Comparison of ENCODE assay signal across 1 cellular context in the genomic region with DNA sequence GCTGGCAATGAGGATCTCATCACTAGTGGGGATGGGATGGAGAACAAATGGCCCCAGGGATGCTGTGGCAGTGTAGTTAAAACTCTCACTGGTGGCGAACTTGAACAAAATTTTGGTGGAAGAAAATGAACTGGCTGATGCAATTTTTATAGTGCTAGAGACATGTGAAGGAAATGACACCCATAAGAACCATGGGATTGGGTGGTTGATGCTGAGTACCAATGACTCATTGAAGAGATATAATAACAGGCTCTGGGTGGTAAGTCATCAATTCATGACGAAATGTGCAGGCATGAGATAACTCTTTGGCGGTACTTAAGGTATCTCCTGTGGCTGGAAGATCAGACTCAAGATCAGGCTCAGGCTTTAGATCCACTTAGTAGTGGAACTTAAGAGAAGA.
TF ChIP-seq lines count a peak whose summit lies in the region.

No MANE protein-coding gene starts in this region.

TF ChIP-seq in IMR-90, 13 proteins besides CTCF, POLR2A, EP300 and RAD21 (continued from another document):
- TF ChIP-seq USF2 (IDR thresholded peaks at IDR 0.05; ENCODE audit: low read depth, low read length) = no peak
- TF ChIP-seq RCOR1 (IDR thresholded peaks at IDR 0.05; ENCODE audit: insufficient replicate concordance, low read length) = no peak
- peak; percentile 54; the same call in 1 of the 2 replicates for TF ChIP-seq FOS (IDR thresholded peaks at IDR 0.05; ENCODE audit: low read depth, low read length)
- no peak for TF ChIP-seq RFX5 (IDR thresholded peaks at IDR 0.05; ENCODE audit: low read depth, low read length)
- TF ChIP-seq ELK1 (IDR thresholded peaks at IDR 0.05; ENCODE audit: borderline replicate concordance, low read depth, low read length) = no peak
- TF ChIP-seq MAZ (IDR thresholded peaks at IDR 0.05; ENCODE audit: borderline replicate concordance, low read depth, low read length) = no peak
- no peak for TF ChIP-seq SMC3 (IDR thresholded peaks at IDR 0.05; ENCODE audit: low read depth, low read length)
- TF ChIP-seq CEBPB (IDR thresholded peaks at IDR 0.05; ENCODE audit: low read depth, low read length) = peak; percentile 73
- no peak for TF ChIP-seq NFE2L2 (IDR thresholded peaks at IDR 0.05; ENCODE audit: low read depth, low read length)
TF ChIP-seq in IMR-90: peak in this region for 2.
